In the genomic region with DNA sequence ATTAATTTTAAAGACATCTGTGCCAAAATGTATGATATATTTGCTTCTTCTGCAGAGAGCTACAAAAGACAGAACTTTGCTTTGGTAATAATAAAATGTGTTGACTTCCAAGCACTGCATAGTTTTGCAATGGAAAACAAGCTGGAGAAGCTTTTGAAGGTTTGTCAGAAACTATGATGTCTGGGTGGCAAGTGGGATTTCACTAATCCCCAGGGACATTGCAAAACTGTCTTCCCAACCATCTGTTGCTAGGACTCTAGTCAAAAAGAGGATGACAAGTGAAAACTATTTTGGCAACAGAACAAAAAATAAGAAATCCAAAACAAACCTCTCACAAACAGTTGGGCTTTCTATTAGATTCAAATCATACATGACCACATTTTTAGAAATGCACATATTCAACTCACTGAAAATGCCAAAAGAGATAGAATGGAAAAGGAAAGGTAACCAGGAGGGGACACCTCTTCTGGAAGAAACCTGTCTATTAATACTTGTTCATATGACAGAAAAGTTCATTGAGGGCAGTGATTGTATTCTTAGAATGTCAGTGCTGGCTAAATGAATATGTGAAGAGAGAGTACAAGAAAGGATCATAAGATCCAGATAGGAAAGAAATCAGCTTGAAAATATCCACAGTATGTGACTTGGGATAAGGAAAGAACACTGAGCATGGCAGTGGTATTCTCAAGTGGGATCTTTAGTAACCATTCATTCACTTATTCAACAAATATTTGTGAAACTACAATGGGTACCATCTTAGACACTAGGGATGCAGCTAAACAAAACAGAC, we compare ENCODE assay signal across 20 cellular contexts.
DNase-seq lines count a peak whose midpoint lies in the region; ATAC-seq and TF ChIP-seq lines count a peak whose summit lies in the region.
"Had no signal": no experiment of that assay in that cellular context is flagged by ENCODE, and none has a peak within 500 bp of the region (broad histone marks: within the 10 kb centered on the region; RNA-seq: fewer than 3 reads in every experiment).

No MANE protein-coding gene starts in this region.

- TF ChIP-seq POLR2A in esophagus squamous epithelium (IDR thresholded peaks at IDR 0.05), result no peak

- no peak for TF ChIP-seq CTCF in A673 (conservative IDR thresholded peaks at IDR 0.05; ENCODE audit: low read depth, low read length)
- TF ChIP-seq CTCF in hepatocyte (IDR thresholded peaks at IDR 0.05; ENCODE audit: poor library complexity), result no peak
- TF ChIP-seq CTCF in esophagus squamous epithelium (IDR thresholded peaks at IDR 0.05), result no peak

- no TSS peak for BruUV-seq in A673 (replicated peaks; lab: Mats Ljungman, UMichigan)

- no peaks in the 10 kb centered on the region for H3K9me2 ChIP-seq in hepatocyte (replicated peaks; ENCODE audit: insufficient read depth)

- H3K27ac ChIP-seq in A673 (ENCODE audit: low read depth, low read length, poor library complexity, severe bottlenecking) (no peak overlapping the region), hepatocyte (no peak overlapping the region), esophagus squamous epithelium (no peak overlapping the region)
- H3K27ac ChIP-seq: brain microvascular endothelial cell, ovary, Peyer's patch, skin epidermis had no signal

- H4K20me1 ChIP-seq in hepatocyte (ENCODE audit: insufficient read depth, poor library complexity, severe bottlenecking), result no peaks in the 10 kb centered on the region

- peak; percentile 3 for DNase-seq in A673 (ENCODE audit: low spot score)
- peak; percentile 36 for DNase-seq in GM03348 (ENCODE audit: low spot score)
- peak; percentile 70 for DNase-seq in amniotic epithelial cell (ENCODE audit: low read depth)
- DNase-seq in hepatocyte (ENCODE audit: low spot score), result peak; percentile 14
- DNase-seq in NCI-H510A (lab: John Stamatoyannopoulos, UW), result no peak
- DNase-seq in esophagus squamous epithelium (lab: John Stamatoyannopoulos, UW), result no peak
- DNase-seq: activated CD4-positive, alpha-beta T cell treated with anti-CD3 and anti-CD28 coated beads, Interleukin-2, amount 50 U/mL, for 4 hours; activated T-cell treated with anti-CD3 and anti-CD28 coated beads, Interleukin-2, amount 50 U/mL, for 48 hours; brain microvascular endothelial cell; left colon; NCI-H2081 treated with DMSO at 0.1 percent for 48 hours; NCI-H748 treated with DMSO at 0.1 percent for 48 hours; ovary; Peyer's patch; stimulated activated CD4-positive, alpha-beta T cell treated with anti-CD3 and anti-CD28 coated beads, Interleukin-4, amount 100 ng/mL, for 4 hours; stimulated activated CD8-positive, alpha-beta memory T cell treated with anti-CD3 and anti-CD28 coated beads, Interleukin-4, amount 100 ng/mL, for 48 hours had no signal

- no peaks in the 10 kb centered on the region for H3K4me1 ChIP-seq in A673 (ENCODE audit: insufficient read depth, low read length, poor library complexity, severe bottlenecking)
- H3K4me1 ChIP-seq in hepatocyte (ENCODE audit: insufficient read depth), result no peaks in the 10 kb centered on the region
- H3K4me1 ChIP-seq in esophagus squamous epithelium, result peaks cover 0 to 5% (median 0%) of the 10 kb centered on the region in 3 donors
- H3K4me1 ChIP-seq: Peyer's patch had no signal

- CTCF ChIA-PET in A673 (lab: Charles Lee), result no interaction called here

- H3K36me3 ChIP-seq in A673 (ENCODE audit: insufficient read depth, low read length, poor library complexity, severe bottlenecking) (no peaks in the 10 kb centered on the region), hepatocyte (replicated peaks; ENCODE audit: insufficient read depth, low read depth) (no peaks in the 10 kb centered on the region), esophagus squamous epithelium (no peaks in the 10 kb centered on the region)
- H3K36me3 ChIP-seq: brain microvascular endothelial cell, ovary, Peyer's patch had no signal

- H2AFZ ChIP-seq in hepatocyte, result no peak overlapping the region

- no peaks in the 10 kb centered on the region for H3K9me3 ChIP-seq in A673 (ENCODE audit: low read depth, low read length, poor library complexity, severe bottlenecking)
- H3K9me3 ChIP-seq in hepatocyte (ENCODE audit: low read depth), result no peaks in the 10 kb centered on the region
- H3K9me3 ChIP-seq in esophagus squamous epithelium, result peaks cover 0 to 10% (median 6%) of the 10 kb centered on the region in 3 donors
- H3K9me3 ChIP-seq: ovary, Peyer's patch had no signal

- H3K27me3 ChIP-seq in A673 (replicated peaks; ENCODE audit: insufficient read depth, low read depth, low read length, poor library complexity), result no peaks in the 10 kb centered on the region
- H3K27me3 ChIP-seq in hepatocyte, result no peaks in the 10 kb centered on the region
- H3K27me3 ChIP-seq in esophagus squamous epithelium, result no peaks in the 10 kb centered on the region
- H3K27me3 ChIP-seq: brain microvascular endothelial cell, ovary, Peyer's patch had no signal

- no peaks in the 10 kb centered on the region for H3K79me2 ChIP-seq in hepatocyte

- H3K4me3 ChIP-seq in A673 (ENCODE audit: low read depth, low read length, poor library complexity, severe bottlenecking) (no peak overlapping the region), hepatocyte (no peak overlapping the region), esophagus squamous epithelium (no peak overlapping the region)
- H3K4me3 ChIP-seq: ovary, Peyer's patch, skin epidermis had no signal

- intact Hi-C loops in A673 (cut with micrococcal nuclease; ENCODE audit: unreplicated experiment) (no loop called here), esophagus squamous epithelium (cut with DNase I) (no loop called here)

- H3K4me2 ChIP-seq in hepatocyte, result no peak overlapping the region

- POLR2A ChIA-PET in A673 (lab: Charles Lee; ENCODE audit: low non-redundant PET), result no interaction called here

- ATAC-seq in GM21786 (IDR thresholded peaks at IDR 0.05; ENCODE audit: unreplicated experiment) (no peak), HG03460 (IDR thresholded peaks at IDR 0.05; ENCODE audit: unreplicated experiment) (no peak)
- ATAC-seq: activated naive CD4-positive, alpha-beta T cell treated with anti-CD3 and anti-CD28 coated beads, Interleukin-2, amount 50 U/mL, for 72 hours; left colon had no signal

Comparison
In these comparisons a context has a peak if more than half of its experiments do, and no peak if none do; other contexts are left out.
1. DNase-seq: peak in A673 (single experiment), GM03348 (single experiment), amniotic epithelial cell (single experiment) and hepatocyte (single experiment); none in NCI-H510A (single experiment) and esophagus squamous epithelium (single experiment).